In the genomic region with DNA sequence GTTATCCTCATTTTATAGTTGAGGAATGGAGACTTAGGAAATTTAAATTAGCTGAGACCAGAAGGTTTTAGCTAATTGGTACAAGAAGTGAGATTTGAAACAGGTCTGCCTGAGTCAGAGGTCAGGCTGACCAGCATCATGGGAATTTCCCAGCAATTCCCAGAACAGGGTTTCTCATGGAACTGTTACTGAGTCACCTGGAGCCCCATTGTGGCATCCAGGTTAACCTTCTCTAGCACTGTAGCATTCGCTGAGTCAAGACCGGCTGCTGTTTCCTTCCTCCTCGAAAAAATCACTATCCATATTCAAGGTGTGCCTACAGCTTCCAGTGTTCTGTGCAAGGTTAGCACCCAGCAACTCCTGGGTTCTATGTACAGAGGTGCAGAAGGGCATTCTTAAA, we compare ENCODE assay signal across 21 cellular contexts.
DNase-seq lines count a peak whose midpoint lies in the region; ATAC-seq and TF ChIP-seq lines count a peak whose summit lies in the region.
"Had no signal": no experiment of that assay in that cellular context is flagged by ENCODE, and none has a peak within 500 bp of the region (broad histone marks: within the 10 kb centered on the region; RNA-seq: fewer than 3 reads in every experiment).

No MANE protein-coding gene starts in this region.

- CTCF ChIA-PET in MCF 10A (lab: Yijun Ruan, JAX), result interaction anchor here (0.7 to 1.8 kb wide), 2 partner anchors 9 to 34 kb away, joined by 3 to 6 read pairs; no protein-coding TSS in a partner anchor

- H3K27me3 ChIP-seq in breast epithelium, result no peaks in the 10 kb centered on the region
- no peaks in the 10 kb centered on the region for H3K27me3 ChIP-seq in left lung
- H3K27me3 ChIP-seq: adrenal gland, right lobe of liver had no signal

- peaks cover 8% of the 10 kb centered on the region for H3K4me1 Mint-ChIP-seq in MCF 10A (ENCODE audit: insufficient read depth, unreplicated experiment)
- H3K4me1 Mint-ChIP-seq: activated CD4-positive, alpha-beta memory T cell treated with anti-CD3 and anti-CD28 coated beads, Interleukin-2, amount 10 ng/mL, durations not matched to agents 7 days and 5 days; CD4-positive, CD25-positive, alpha-beta regulatory T cell had no signal

- ATAC-seq in left lung (no peak), HG03108 (IDR thresholded peaks at IDR 0.05; ENCODE audit: unreplicated experiment) (no peak), esophagus mucosa (no peak)

- TF ChIP-seq POLR2A in breast epithelium (IDR thresholded peaks at IDR 0.05), result no peak

- no peaks in the 10 kb centered on the region for H3K36me3 Mint-ChIP-seq in MCF 10A (ENCODE audit: insufficient read depth, unreplicated experiment)
- H3K36me3 Mint-ChIP-seq: CD4-positive, CD25-positive, alpha-beta regulatory T cell had no signal

- no peaks in the 10 kb centered on the region for H3K27me3 Mint-ChIP-seq in MCF 10A (ENCODE audit: insufficient read depth, unreplicated experiment)

- no peak overlapping the region for H3K4me3 Mint-ChIP-seq in MCF 10A (ENCODE audit: unreplicated experiment)
- H3K4me3 Mint-ChIP-seq: activated CD4-positive, alpha-beta memory T cell treated with anti-CD3 and anti-CD28 coated beads, Interleukin-2, amount 10 ng/mL, durations not matched to agents 7 days and 5 days; CD4-positive, CD25-positive, alpha-beta regulatory T cell had no signal

- no peak overlapping the region for H3K27ac Mint-ChIP-seq in MCF 10A (ENCODE audit: low read depth, unreplicated experiment)
- H3K27ac Mint-ChIP-seq: activated CD4-positive, alpha-beta memory T cell treated with anti-CD3 and anti-CD28 coated beads, Interleukin-2, amount 10 ng/mL, durations not matched to agents 7 days and 5 days; CD4-positive, CD25-positive, alpha-beta regulatory T cell had no signal

- TF ChIP-seq CTCF in MCF 10A (IDR thresholded peaks at IDR 0.05; ENCODE audit: unreplicated experiment) (no peak), breast epithelium (IDR thresholded peaks at IDR 0.05) (no peak), fibroblast of the aortic adventitia (IDR thresholded peaks at IDR 0.05; ENCODE audit: insufficient read depth, low read length) (no peak), left lung (IDR thresholded peaks at IDR 0.05) (no peak)

- POLR2A ChIA-PET in MCF 10A (lab: Yijun Ruan, JAX), result no interaction called here

- H3K27ac ChIP-seq in breast epithelium (no peak overlapping the region), left lung (no peak overlapping the region)
- H3K27ac ChIP-seq: adrenal gland, KMS-11, right lobe of liver, SK-N-MC had no signal

- DNase-seq in MCF 10A (ENCODE audit: unreplicated experiment) (peak; percentile 65), breast epithelium (ENCODE audit: low spot score in 2 of 2) (no peak), RPMI7951 (ENCODE audit: low read depth) (peak; percentile 29), fibroblast of the aortic adventitia (ENCODE audit: low read depth) (peak; percentile 24), left lung (no peak)
- no peak for DNase-seq in activated CD4-positive, CD25-positive, alpha-beta regulatory T cell treated with anti-CD3 and anti-CD28 coated beads, Interleukin-2, amount 50 U/mL, for 72 hours
- DNase-seq: 8988T; activated CD4-positive, alpha-beta memory T cell treated with anti-CD3 and anti-CD28 coated beads, Interleukin-2, amount 10 ng/mL, durations not matched to agents 7 days and 5 days; CD4-positive, CD25-positive, alpha-beta regulatory T cell; DND-41; kidney; NCI-H1417; NCI-H2227 treated with DMSO at 0.1 percent for 48 hours; right lobe of liver; stimulated activated CD4-positive, alpha-beta T cell treated with anti-CD3 and anti-CD28 coated beads, Interleukin-2, amount 100 ng/mL, for 24 hours had no signal

- H3K4me1 ChIP-seq in breast epithelium (no peaks in the 10 kb centered on the region), left lung (no peaks in the 10 kb centered on the region)
- H3K4me1 ChIP-seq: adrenal gland, right lobe of liver had no signal

- BruUV-seq in MCF 10A (replicated peaks; lab: Mats Ljungman, UMichigan), result no TSS peak

- intact Hi-C loops in MCF 10A (cut with micrococcal nuclease) (no loop called here), breast epithelium (cut with DNase I; ENCODE audit: low total_unique reads) (no loop called here), left lung (cut with DNase I) (no loop called here)

- H3K36me3 ChIP-seq in breast epithelium (no peaks in the 10 kb centered on the region), left lung (no peaks in the 10 kb centered on the region)
- H3K36me3 ChIP-seq: adrenal gland, HAP-1, right lobe of liver had no signal

- H3K9me3 ChIP-seq in breast epithelium (no peaks in the 10 kb centered on the region), left lung (no peaks in the 10 kb centered on the region)
- H3K9me3 ChIP-seq: adrenal gland, HAP-1, right lobe of liver had no signal

- no peaks in the 10 kb centered on the region for H3K9me3 Mint-ChIP-seq in MCF 10A (ENCODE audit: unreplicated experiment)
- H3K9me3 Mint-ChIP-seq: activated CD4-positive, alpha-beta memory T cell treated with anti-CD3 and anti-CD28 coated beads, Interleukin-2, amount 10 ng/mL, durations not matched to agents 7 days and 5 days had no signal

- H3K4me3 ChIP-seq in breast epithelium (no peak overlapping the region), fibroblast of the aortic adventitia (ENCODE audit: low read depth, low read length) (no peak overlapping the region), left lung (no peak overlapping the region)
- H3K4me3 ChIP-seq: adrenal gland, HAP-1, right lobe of liver, SK-N-MC had no signal

Comparison
In these comparisons a context has a peak if more than half of its experiments do, and no peak if none do; other contexts are left out.
1. DNase-seq: peak in MCF 10A (single experiment), RPMI7951 (single experiment) and fibroblast of the aortic adventitia (single experiment); none in breast epithelium (0 of 2), left lung (0 of 2) and activated CD4-positive, CD25-positive, alpha-beta regulatory T cell treated with anti-CD3 and anti-CD28 coated beads, Interleukin-2, amount 50 U/mL, for 72 hours (single experiment).